17 cellular contexts compared by ENCODE assay signal in genomic region chr20:59992531-59992930, GRCh38. TPM values are rescaled to one million over a fixed set of nuclear protein-coding genes. Genes with fewer than 3 reads are reported as not detected.
DNase-seq lines count a peak whose midpoint lies in the region; ATAC-seq, FAIRE-seq and TF ChIP-seq lines count a peak whose summit lies in the region.
"Had no signal": no experiment of that assay in that cellular context is flagged by ENCODE, and none has a peak within 500 bp of the region (broad histone marks: within the 10 kb centered on the region; RNA-seq: fewer than 3 reads in every experiment).

No MANE protein-coding gene starts in this region.

- in situ Hi-C loops in KBM-7 (cut with MboI; ENCODE audit: low pct_unique_long_range_greater_than_20kb, low sequenced_read_pairs): loop anchor here (10.0 kb wide), 1 partner anchor 52 kb away; no protein-coding TSS in a partner anchor

- H3K27ac ChIP-seq in OCI-LY3 (ENCODE audit: low read length) (no peak overlapping the region), pancreas (no peak overlapping the region)
- H3K27ac ChIP-seq: Peyer's patch, skin epidermis, thoracic aorta had no signal

- H3K79me2 ChIP-seq in OCI-LY3 (ENCODE audit: low read length): no peaks in the 10 kb centered on the region

- H3K4me2 ChIP-seq in OCI-LY3 (ENCODE audit: low read length): no peak overlapping the region

- no peak overlapping the region for H2AFZ ChIP-seq in OCI-LY3 (ENCODE audit: low read depth, low read length)

- DNase-seq in DMS53 (lab: John Stamatoyannopoulos, UW) (peak; percentile 73), KBM-7 (peak; percentile 77), hepatic stellate cell (ENCODE audit: low spot score) (peak; percentile 21), pancreas (no peak), Right ventricle myocardium superior (no peak), RCC 7860 (ENCODE audit: low spot score) (no peak)
- DNase-seq: activated CD8-positive, alpha-beta memory T cell treated with anti-CD3 and anti-CD28 coated beads, Interleukin-2, amount 10 ng/mL, durations not matched to agents 7 days and 5 days; activated naive CD4-positive, alpha-beta T cell treated with anti-CD3 and anti-CD28 coated beads for 36 hours; central memory CD4-positive, alpha-beta T cell; left ventricle myocardium superior; NCI-H1436; Peyer's patch had no signal

- H3K9me3 ChIP-seq in OCI-LY3 (ENCODE audit: insufficient read depth, low read length) (0 out of 2 replicates have a peak, but pooled peaks cover 3% of the 10 kb centered on the region), pancreas (no peaks in the 10 kb centered on the region)
- H3K9me3 ChIP-seq: Peyer's patch, thoracic aorta had no signal

- intact Hi-C loops in pancreas (cut with DNase I) (no loop called here), Right ventricle myocardium superior (cut with DNase I) (no loop called here)

- no peak overlapping the region for H3K9ac ChIP-seq in OCI-LY3 (ENCODE audit: low read length)

- no peaks in the 10 kb centered on the region for H3K4me1 ChIP-seq in OCI-LY3 (ENCODE audit: low read length)
- no peaks in the 10 kb centered on the region for H3K4me1 ChIP-seq in pancreas
- H3K4me1 ChIP-seq: Peyer's patch had no signal

- no peaks in the 10 kb centered on the region for H3K36me3 ChIP-seq in OCI-LY3 (replicated peaks; ENCODE audit: low read depth, low read length)
- H3K36me3 ChIP-seq in pancreas: no peaks in the 10 kb centered on the region
- H3K36me3 ChIP-seq: Peyer's patch, thoracic aorta had no signal

- no peaks in the 10 kb centered on the region for H4K20me1 ChIP-seq in OCI-LY3 (ENCODE audit: insufficient read depth, low read length)

- FAIRE-seq in pancreas (lab: Jason Lieb, UNC): no peak
- FAIRE-seq in RCC 7860 (lab: Jason Lieb, UNC): no peak
- FAIRE-seq: endothelial cell of umbilical vein had no signal

- no peak for ATAC-seq in pancreas
- ATAC-seq in Right ventricle myocardium superior (ENCODE audit: poor library complexity): no peak
- no peak for ATAC-seq in GM18867 (IDR thresholded peaks at IDR 0.05; ENCODE audit: unreplicated experiment)
- ATAC-seq: activated CD8-positive, alpha-beta memory T cell treated with anti-CD3 and anti-CD28 coated beads, Interleukin-2, amount 10 ng/mL, durations not matched to agents 7 days and 5 days; left ventricle myocardium superior had no signal

- no peak overlapping the region for H3K4me3 ChIP-seq in OCI-LY3 (ENCODE audit: low read length)
- no peak overlapping the region for H3K4me3 ChIP-seq in pancreas
- H3K4me3 ChIP-seq: Peyer's patch, skin epidermis, thoracic aorta had no signal

- TF ChIP-seq CTCF in OCI-LY3 (IDR thresholded peaks at IDR 0.05; ENCODE audit: low read depth, low read length) (peak; percentile 21; the same call in 1 of the 2 replicates), pancreas (IDR thresholded peaks at IDR 0.05) (no peak)

- H3K27me3 ChIP-seq in OCI-LY3 (ENCODE audit: low read depth, low read length): peaks cover 3% of the 10 kb centered on the region; the same call in 1 of the 2 replicates
- H3K27me3 ChIP-seq in pancreas: no peaks in the 10 kb centered on the region
- H3K27me3 ChIP-seq: Peyer's patch had no signal

- 75 to 80% methylated on average over 4 of the region's 4 CpGs for WGBS in pancreas, 2 donors

RNA-seq across cellular contexts. Expression of gene CDH26, which starts 34.3 kb away (rescaled TPM):
- total RNA-seq in pancreas (under 1 TPM; 0.13 to 0.97 (median 0.42) TPM), Right ventricle myocardium superior (1.6 TPM)
- polyA plus RNA-seq in pancreas: 1 to 10 TPM in 1 of 2 donors, under 1 TPM in 1; 0.89 to 1.1 TPM
- total RNA-seq: endothelial cell of umbilical vein had no signal

RNA-seq across cellular contexts. Expression of gene FAM217B, which starts 52.3 kb away (rescaled TPM):
- total RNA-seq in pancreas: 1 to 10 TPM; 2.5 to 6.6 (median 3.9) TPM
- 1 to 10 TPM; 1.4 to 2.3 TPM for polyA plus RNA-seq in pancreas
- 37.9 TPM for total RNA-seq in Right ventricle myocardium superior

RNA-seq across cellular contexts. Expression of gene PPP1R3D, which starts 52.4 kb away (rescaled TPM):
- total RNA-seq in pancreas (1 to 10 TPM; 3.0 to 6.3 (median 4.0) TPM), Right ventricle myocardium superior (12.7 TPM)
- polyA plus RNA-seq in pancreas: 1 to 10 TPM; 1.4 to 2.6 TPM

RNA-seq across cellular contexts. Expression of gene SYCP2, which starts 59.1 kb away (rescaled TPM):
- total RNA-seq in pancreas: 1 to 10 TPM; 1.3 to 4.7 (median 2.5) TPM
- polyA plus RNA-seq in pancreas: 1 to 10 TPM; 4.0 to 4.4 TPM
- total RNA-seq in Right ventricle myocardium superior: 0.94 TPM

Comparison
In these comparisons a context has a peak if more than half of its experiments do, and no peak if none do; other contexts are left out.
1. DNase-seq: peak in DMS53 (single experiment), KBM-7 (single experiment) and hepatic stellate cell (single experiment); none in pancreas (0 of 6), Right ventricle myocardium superior (single experiment) and RCC 7860 (single experiment).